ENCODE assay signal across 25 cellular contexts in the genomic region with DNA sequence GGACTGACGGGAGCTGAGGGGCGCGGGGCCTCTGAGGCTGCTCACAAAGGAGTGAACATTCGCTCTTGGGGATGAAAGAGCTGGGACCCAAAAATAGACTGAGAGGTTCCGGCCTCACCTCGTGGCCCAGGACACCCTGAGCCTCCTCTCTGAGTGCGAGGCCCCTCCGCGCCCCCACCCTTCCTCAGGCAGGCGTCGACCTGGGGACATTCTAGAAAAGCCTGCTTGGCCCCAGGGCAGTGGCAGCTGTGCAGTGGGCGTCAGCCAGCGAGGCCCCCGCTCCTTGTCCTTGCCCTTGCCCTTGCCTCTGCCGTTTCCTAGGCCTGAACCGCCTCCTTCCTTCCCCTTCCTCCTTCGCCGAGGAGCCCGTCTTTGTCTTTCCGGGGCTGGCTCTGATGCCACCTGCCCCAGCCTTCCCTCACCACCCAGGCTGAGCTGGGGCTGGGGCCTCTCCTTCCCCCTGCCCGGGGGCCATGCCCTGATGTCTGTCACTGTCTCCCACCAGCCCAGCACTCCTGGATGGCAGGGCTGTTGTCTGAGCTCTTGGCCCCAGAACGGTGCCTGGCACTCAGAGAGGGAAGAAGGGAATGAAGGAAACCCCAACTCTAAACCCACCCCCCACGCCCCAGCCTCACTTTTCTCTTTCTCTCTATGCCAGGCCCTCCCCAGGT.
A peak's percentile ranks its signal among the peaks of the same experiment; 100 is the strongest.
DNase-seq lines count a peak whose midpoint lies in the region; ATAC-seq and TF ChIP-seq lines count a peak whose summit lies in the region.
"Had no signal": no experiment of that assay in that cellular context is flagged by ENCODE, and none has a peak within 500 bp of the region (broad histone marks: within the 10 kb centered on the region; RNA-seq: fewer than 3 reads in every experiment).

No MANE protein-coding gene starts in this region.

- intact Hi-C loops in sciatic nerve (cut with DNase I): no loop called here

- peaks cover 10 to 66% (median 35%) of the 10 kb centered on the region in 10 experiments for H3K4me1 ChIP-seq in BLaER1 treated with 17β-estradiol and CSF1 and Interleukin-3, amounts not matched to agents 10 nM and 100 nM
- H3K4me1 ChIP-seq in tibial nerve: no peaks in the 10 kb centered on the region
- H3K4me1 ChIP-seq: adrenal gland, esophagus squamous epithelium, lower lobe of right lung had no signal

- no peaks in the 10 kb centered on the region; a peak in 1 of 22 replicates for H3K36me3 ChIP-seq in BLaER1 treated with 17β-estradiol and CSF1 and Interleukin-3, amounts not matched to agents 10 nM and 100 nM
- H3K36me3 ChIP-seq in tibial nerve (no peaks in the 10 kb centered on the region), WERI-Rb-1 (no peaks in the 10 kb centered on the region)
- H3K36me3 ChIP-seq: adrenal gland, esophagus squamous epithelium, lower lobe of right lung, thoracic aorta had no signal

- DNase-seq in Daoy (ENCODE audit: low read depth) (peak; percentile 1), left lobe of liver (ENCODE audit: low spot score) (peak; percentile 38), sciatic nerve (ENCODE audit: low spot score) (peak; percentile 37), tibial nerve (ENCODE audit: low spot score in 2 of 2) (no peak), WERI-Rb-1 (no peak)
- DNase-seq in central memory CD4-positive, alpha-beta T cell: no peak
- DNase-seq: activated CD4-positive, alpha-beta T cell treated with anti-CD3 and anti-CD28 coated beads, Interleukin-2, amount 50 U/mL, for 1 hour; activated gamma-delta T cell treated with Interleukin-2 at 50 U/mL for 16 hours; activated T-cell treated with anti-CD3 and anti-CD28 coated beads for 4 hours; CD4-positive, alpha-beta memory T cell; DMS 273 treated with DMSO at 0.1 percent for 48 hours; esophagus squamous epithelium; lower lobe of right lung; NCI-H1105; NCI-H1930; RPMI8226; T-helper 2 cell had no signal

- H4K20me1 ChIP-seq in BLaER1 treated with 17β-estradiol and CSF1 and Interleukin-3, amounts not matched to agents 10 nM and 100 nM: no peaks in the 10 kb centered on the region

- H3K4me2 ChIP-seq in BLaER1 treated with 17β-estradiol and CSF1 and Interleukin-3, amounts not matched to agents 10 nM and 100 nM: peak overlapping the region; percentile 40 to 81 (median 67)
- H3K4me2 ChIP-seq: hepatocyte, smooth muscle cell had no signal

- TF ChIP-seq EP300 in tibial nerve (IDR thresholded peaks at IDR 0.05): no peak

- H3K9ac ChIP-seq in BLaER1 treated with 17β-estradiol and CSF1 and Interleukin-3, amounts not matched to agents 10 nM and 100 nM: peak overlapping the region; percentile 22 to 75 (median 62); a peak in 19 of 22 replicates

- H3K9me3 ChIP-seq in BLaER1 treated with 17β-estradiol and CSF1 and Interleukin-3, amounts not matched to agents 10 nM and 100 nM (replicated peaks in 1 of 11): peaks cover 0 to 9% (median 0%) of the 10 kb centered on the region in 11 experiments; a peak in 4 of 22 replicates
- H3K9me3 ChIP-seq in tibial nerve: peaks cover 0 to 9% (median 0%) of the 10 kb centered on the region in 4 donors
- no peaks in the 10 kb centered on the region for H3K9me3 ChIP-seq in WERI-Rb-1 (ENCODE audit: severe bottlenecking)
- H3K9me3 ChIP-seq: adrenal gland, esophagus squamous epithelium, lower lobe of right lung, thoracic aorta had no signal

- no peak for TF ChIP-seq POLR2A in tibial nerve (IDR thresholded peaks at IDR 0.05)

- H3K27ac ChIP-seq in BLaER1 treated with 17β-estradiol and CSF1 and Interleukin-3, amounts not matched to agents 10 nM and 100 nM: peak overlapping the region in 10 of 11 experiments; percentile 49 to 90 (median 82); a peak in 21 of 22 replicates
- H3K27ac ChIP-seq in tibial nerve (no peak overlapping the region), WERI-Rb-1 (no peak overlapping the region)
- H3K27ac ChIP-seq: adrenal gland, esophagus squamous epithelium, hepatocyte, lower lobe of right lung, thoracic aorta, VCaP had no signal

- WGBS in tibial nerve, 2 donors: 41 to 66% methylated on average over 15 to 23 of the region's 23 CpGs

- TF ChIP-seq CTCF in tibial nerve (IDR thresholded peaks at IDR 0.05): no peak
- no peak for TF ChIP-seq CTCF in WERI-Rb-1 (IDR thresholded peaks at IDR 0.05; ENCODE audit: low read depth, low read length)

- ATAC-seq in left lobe of liver (no peak), sciatic nerve (no peak)
- ATAC-seq: effector memory CD8-positive, alpha-beta T cell; lower lobe of right lung; stimulated activated effector memory CD8-positive, alpha-beta T cell treated with anti-CD3 and anti-CD28 coated beads, Interleukin-12 subunit alpha, Interleukin-12 subunit beta, amount 100 ng/mL, for 72 hours had no signal

- H3K27me3 ChIP-seq in BLaER1 treated with 17β-estradiol and CSF1 and Interleukin-3, amounts not matched to agents 10 nM and 100 nM: no peaks in the 10 kb centered on the region
- H3K27me3 ChIP-seq in tibial nerve: no peaks in the 10 kb centered on the region
- H3K27me3 ChIP-seq in WERI-Rb-1 (ENCODE audit: insufficient read depth, low read depth, severe bottlenecking): peaks cover 87% of the 10 kb centered on the region
- H3K27me3 ChIP-seq: adrenal gland, esophagus squamous epithelium, hepatocyte had no signal

- H3K4me3 ChIP-seq in BLaER1 treated with 17β-estradiol and CSF1 and Interleukin-3, amounts not matched to agents 10 nM and 100 nM: no peak overlapping the region
- H3K4me3 ChIP-seq in tibial nerve (no peak overlapping the region), WERI-Rb-1 (ENCODE audit: low read depth, low read length) (no peak overlapping the region)
- H3K4me3 ChIP-seq: adrenal gland, esophagus squamous epithelium, hepatocyte, lower lobe of right lung, smooth muscle cell, thoracic aorta had no signal

Comparison
In these comparisons a context has a peak if more than half of its experiments do, and no peak if none do; other contexts are left out.
1. H3K27ac ChIP-seq: peak in BLaER1 treated with 17β-estradiol and CSF1 and Interleukin-3, amounts not matched to agents 10 nM and 100 nM (10 of 11); none in tibial nerve (0 of 4) and WERI-Rb-1 (single experiment).
2. DNase-seq: peak in Daoy (single experiment), left lobe of liver (single experiment) and sciatic nerve (single experiment); none in tibial nerve (0 of 2), WERI-Rb-1 (single experiment) and central memory CD4-positive, alpha-beta T cell (single experiment).